ENCODE assay signal across 8 cellular contexts in genomic region chr2:16756831-16757644, GRCh38.
DNase-seq lines count a peak whose midpoint lies in the region; ATAC-seq and TF ChIP-seq lines count a peak whose summit lies in the region.

No MANE protein-coding gene starts in this region.

- no peaks in the 10 kb centered on the region for H3K36me3 Mint-ChIP-seq in activated naive CD4-positive, alpha-beta T cell treated with anti-CD3 and anti-CD28 coated beads, Interleukin-2, amount 50 U/mL, for 72 hours

- H3K27me3 ChIP-seq in GM06990 (replicated peaks; ENCODE audit: control insufficient read depth, insufficient read depth, low read length): no peaks in the 10 kb centered on the region
- H3K27me3 ChIP-seq in H7 (ENCODE audit: control insufficient read depth, insufficient read depth, low read length): no peaks in the 10 kb centered on the region; the same call in 1 of the 2 replicates
- H3K27me3 ChIP-seq in uterus: no peaks in the 10 kb centered on the region

- no peaks in the 10 kb centered on the region for H3K9me3 Mint-ChIP-seq in activated naive CD4-positive, alpha-beta T cell treated with anti-CD3 and anti-CD28 coated beads, Interleukin-2, amount 50 U/mL, for 72 hours

- DNase-seq in GM06990 (ENCODE audit: extremely low read depth, insufficient read length) (peak; percentile 22), H7 (peak; percentile 78), M059J (ENCODE audit: low read depth) (peak; percentile 27), SK-N-MC (ENCODE audit: low read depth, low spot score) (peak; percentile 47), Right ventricle myocardium superior (peak; percentile 87), posterior vena cava (ENCODE audit: low spot score) (peak; percentile 95), uterus (peak; percentile 83 to 85)
- peak; percentile 67 to 69 for DNase-seq in activated naive CD4-positive, alpha-beta T cell treated with anti-CD3 and anti-CD28 coated beads, Interleukin-2, amount 50 U/mL, for 72 hours (ENCODE audit: low spot score in 2 of 2)

- H3K4me3 ChIP-seq in GM06990 (replicated peaks; ENCODE audit: low read depth, low read length) (no peak overlapping the region), H7 (ENCODE audit: insufficient read depth, low read depth, low read length) (no peak overlapping the region), SK-N-MC (no peak overlapping the region), uterus (no peak overlapping the region)

- peak; percentile 71 for TF ChIP-seq CTCF in GM06990 (IDR thresholded peaks at IDR 0.05; ENCODE audit: insufficient read depth, low read length, poor library complexity, severe bottlenecking)
- peak; percentile 78 to 91 (median 84) for TF ChIP-seq CTCF in uterus (IDR thresholded peaks at IDR 0.05)

- ATAC-seq in activated naive CD4-positive, alpha-beta T cell treated with anti-CD3 and anti-CD28 coated beads, Interleukin-2, amount 50 U/mL, for 72 hours: peak; percentile 76 to 94
- ATAC-seq in Right ventricle myocardium superior (ENCODE audit: poor library complexity): peak; percentile 93

- H3K36me3 ChIP-seq in GM06990 (ENCODE audit: control insufficient read depth, insufficient read depth, low read length) (no peaks in the 10 kb centered on the region), H7 (replicated peaks; ENCODE audit: control insufficient read depth, insufficient read depth, low read length) (no peaks in the 10 kb centered on the region), SK-N-MC (ENCODE audit: insufficient read depth, low read length) (no peaks in the 10 kb centered on the region), uterus (no peaks in the 10 kb centered on the region)

- no peak overlapping the region for H3K27ac Mint-ChIP-seq in activated naive CD4-positive, alpha-beta T cell treated with anti-CD3 and anti-CD28 coated beads, Interleukin-2, amount 50 U/mL, for 72 hours

- H3K9me3 ChIP-seq in SK-N-MC (ENCODE audit: low read depth, low read length): no peaks in the 10 kb centered on the region
- H3K9me3 ChIP-seq in uterus: no peaks in the 10 kb centered on the region

- H3K9ac ChIP-seq in SK-N-MC (ENCODE audit: insufficient read length): no peak overlapping the region

- TF ChIP-seq POLR2A in uterus (IDR thresholded peaks at IDR 0.05): no peak

- H3K4me1 ChIP-seq in uterus: no peaks in the 10 kb centered on the region

- intact Hi-C loops in Right ventricle myocardium superior (cut with DNase I): loop anchor here (2.0 kb wide), 1 partner anchor 142 kb away; no protein-coding TSS in a partner anchor
- intact Hi-C loops in posterior vena cava (cut with DNase I): loop anchor here (5.0 to 10.0 kb wide), 2 partner anchors 142 to 145 kb away; no protein-coding TSS in a partner anchor
- intact Hi-C loops in uterus (cut with DNase I; ENCODE audit: low total_unique reads): loop anchor here (5.0 kb wide), 2 partner anchors 140 to 200 kb away; no protein-coding TSS in a partner anchor

- H3K27ac ChIP-seq in SK-N-MC (no peak overlapping the region), uterus (peak overlapping the region; percentile 6 to 40)

Comparison
In these comparisons a context has a peak if more than half of its experiments do, and no peak if none do; other contexts are left out.
1. DNase-seq: peak in every context shown above with its lines; median percentile 95 in posterior vena cava; 87 in Right ventricle myocardium superior; 84 in uterus; 78 in H7; 68 in activated naive CD4-positive, alpha-beta T cell treated with anti-CD3 and anti-CD28 coated beads, Interleukin-2, amount 50 U/mL, for 72 hours; 47 in SK-N-MC; 27 in M059J; 22 in GM06990.